Comparison of ENCODE assay signal across 8 cellular contexts in the genomic region with DNA sequence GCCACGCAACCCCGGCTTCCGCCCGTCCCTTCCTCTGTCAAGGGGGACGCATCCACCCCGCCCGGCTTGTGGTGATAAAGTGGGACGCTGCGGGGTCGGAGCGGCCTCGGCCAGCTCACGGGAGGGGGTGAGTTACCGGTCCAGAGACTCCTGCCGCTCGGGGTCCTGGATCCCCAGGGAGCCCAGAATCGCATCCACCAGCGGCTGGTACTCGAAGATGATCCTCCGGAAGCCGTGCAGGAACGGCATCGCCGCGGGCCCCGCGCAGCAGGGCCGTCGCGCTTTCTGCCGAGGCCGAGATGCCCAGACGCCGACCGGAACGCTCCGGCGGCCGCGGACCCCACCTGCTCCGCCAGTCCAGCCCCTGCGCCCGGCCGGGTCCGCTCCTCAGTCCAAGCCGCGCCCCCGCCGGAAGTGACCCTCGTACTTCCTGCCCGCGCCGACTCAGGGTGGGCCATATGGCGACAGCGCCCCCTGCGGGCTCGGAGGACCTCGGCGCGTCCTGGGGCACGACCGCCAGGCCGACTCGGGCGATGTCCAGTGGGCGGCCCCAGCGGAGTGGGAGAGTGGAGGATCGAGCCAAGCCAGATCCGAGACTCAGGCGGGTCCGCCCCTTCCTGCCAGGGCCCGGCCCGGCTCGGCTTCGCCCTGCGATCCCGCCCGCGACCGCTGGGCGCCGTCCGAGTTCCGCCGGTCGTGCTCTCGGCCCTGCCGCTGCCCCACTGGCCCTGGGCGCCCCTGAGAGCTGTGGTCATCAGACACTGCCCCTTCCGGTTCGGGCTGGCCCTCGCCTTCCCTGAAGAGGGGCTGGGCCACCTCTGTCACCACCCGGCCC. TPM values are rescaled to one million over a fixed set of nuclear protein-coding genes. Genes with fewer than 3 reads are reported as not detected.
DNase-seq lines count a peak whose midpoint lies in the region; TF ChIP-seq lines count a peak whose summit lies in the region.

A gene with protein sequence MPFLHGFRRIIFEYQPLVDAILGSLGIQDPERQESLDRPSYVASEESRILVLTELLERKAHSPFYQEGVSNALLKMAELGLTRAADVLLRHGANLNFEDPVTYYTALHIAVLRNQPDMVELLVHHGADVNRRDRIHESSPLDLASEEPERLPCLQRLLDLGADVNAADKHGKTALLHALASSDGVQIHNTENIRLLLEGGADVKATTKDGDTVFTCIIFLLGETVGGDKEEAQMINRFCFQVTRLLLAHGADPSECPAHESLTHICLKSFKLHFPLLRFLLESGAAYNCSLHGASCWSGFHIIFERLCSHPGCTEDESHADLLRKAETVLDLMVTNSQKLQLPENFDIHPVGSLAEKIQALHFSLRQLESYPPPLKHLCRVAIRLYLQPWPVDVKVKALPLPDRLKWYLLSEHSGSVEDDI (minus strand): TSS at position 401 of the 835 bp plus-strand sequence. CDS start 152 bp downstream, at position 249.

- CTCF ChIA-PET in activated naive CD4-positive, alpha-beta T cell treated with anti-CD3 and anti-CD28 coated beads for 36 hours (lab: Charles Lee): interaction anchor here (0.5 to 2.4 kb wide), 8 partner anchors 8 to 155 kb away, joined by 3 to 15 read pairs (median 4); no protein-coding TSS in a partner anchor

- peak; percentile 96 for TF ChIP-seq CTCF in MM.1S (IDR thresholded peaks at IDR 0.05; ENCODE audit: low read length)

- H3K27me3 Mint-ChIP-seq in activated naive CD4-positive, alpha-beta T cell treated with anti-CD3 and anti-CD28 coated beads for 36 hours (ENCODE audit: low read depth): no peaks in the 10 kb centered on the region

- peak; percentile 99 for DNase-seq in GM03348 (ENCODE audit: low spot score)
- DNase-seq in HAP-1 (ENCODE audit: low spot score in 2 of 2): peak; percentile 91 to 99
- peak; percentile 97 for DNase-seq in MM.1S
- DNase-seq in SK-MEL-5 (ENCODE audit: low read depth, low spot score): peak; percentile 96
- peak; percentile 92 for DNase-seq in activated naive CD4-positive, alpha-beta T cell treated with anti-CD3 and anti-CD28 coated beads for 36 hours
- DNase-seq in germinal center (ENCODE audit: low spot score): peak; percentile 97
- peak; percentile 67 to 97 (median 91) for DNase-seq in nucleus accumbens (lab: John Stamatoyannopoulos, UW)

- peaks cover 6% of the 10 kb centered on the region; the same call in 1 of the 2 replicates for H3F3A ChIP-seq in MM.1S (ENCODE audit: insufficient read depth, low read length)

- peak within 1 kb of the TSS; percentile 78 for H3K4me3 Mint-ChIP-seq in activated naive CD4-positive, alpha-beta T cell treated with anti-CD3 and anti-CD28 coated beads for 36 hours

- in situ Hi-C loops in HAP-1 (cut with MboI; ENCODE audit: low sequenced_read_pairs) (loop anchor here (5.0 kb wide), 1 partner anchor 140 kb away; no protein-coding TSS in a partner anchor), SK-MEL-5 (cut with HindIII; ENCODE audit: low pct_unique_long_range_greater_than_20kb, low sequenced_read_pairs) (no loop called here)

- H3K4me3 ChIP-seq in HAP-1: peak within 1 kb of the TSS; percentile 83
- H3K4me3 ChIP-seq in MM.1S (ENCODE audit: low read length): peak within 1 kb of the TSS; percentile 99

- H3K27ac ChIP-seq in MM.1S (ENCODE audit: low read length) (no peak within 1 kb of the TSS; the same call in 1 of the 2 replicates), temporal lobe (ENCODE audit: low read depth, low read length) (peak within 1 kb of the TSS; percentile 76)

- no peaks in the 10 kb centered on the region; the same call in 1 of the 2 replicates for H4K20me1 ChIP-seq in MM.1S (ENCODE audit: insufficient read depth, low read length)

- peaks cover 29% of the 10 kb centered on the region for H3K79me2 ChIP-seq in MM.1S (ENCODE audit: low read length)

- intact Hi-C loops in activated naive CD4-positive, alpha-beta T cell treated with anti-CD3 and anti-CD28 coated beads for 36 hours (cut with micrococcal nuclease): loop anchor here (1.0 to 2.0 kb wide), 4 partner anchors 16 to 148 kb away; a partner anchor contains a TSS

- peak within 1 kb of the TSS; percentile 83 for H3K27ac Mint-ChIP-seq in activated naive CD4-positive, alpha-beta T cell treated with anti-CD3 and anti-CD28 coated beads for 36 hours

- peaks cover 19% of the 10 kb centered on the region for H3K4me1 Mint-ChIP-seq in activated naive CD4-positive, alpha-beta T cell treated with anti-CD3 and anti-CD28 coated beads for 36 hours (ENCODE audit: low read depth)

- peaks cover 15% of the 10 kb centered on the region for H3K4me1 ChIP-seq in HAP-1
- H3K4me1 ChIP-seq in MM.1S (ENCODE audit: low read length): peaks cover 9% of the 10 kb centered on the region

- peak within 1 kb of the TSS; percentile 97 for H2AFZ ChIP-seq in MM.1S (ENCODE audit: low read length)

- peaks cover 29% of the 10 kb centered on the region for H3K36me3 ChIP-seq in HAP-1 (replicated peaks)
- no peaks in the 10 kb centered on the region for H3K36me3 ChIP-seq in MM.1S (replicated peaks; ENCODE audit: insufficient read depth, low read length)

- H3K9me3 ChIP-seq in HAP-1 (no peaks in the 10 kb centered on the region), MM.1S (replicated peaks; ENCODE audit: insufficient read depth, low read length) (no peaks in the 10 kb centered on the region)

- H3K4me2 ChIP-seq in MM.1S (ENCODE audit: low read depth, low read length): peak within 1 kb of the TSS; percentile 98

- no peaks in the 10 kb centered on the region for H3K9me3 Mint-ChIP-seq in activated naive CD4-positive, alpha-beta T cell treated with anti-CD3 and anti-CD28 coated beads for 36 hours

- peak within 1 kb of the TSS; percentile 88 for H3K9ac ChIP-seq in MM.1S (ENCODE audit: low read length)

- no peaks in the 10 kb centered on the region for H3K9me2 ChIP-seq in MM.1S (replicated peaks; ENCODE audit: insufficient read depth, low read length)

- H3K36me3 Mint-ChIP-seq in activated naive CD4-positive, alpha-beta T cell treated with anti-CD3 and anti-CD28 coated beads for 36 hours (ENCODE audit: low read depth): peaks cover 4% of the 10 kb centered on the region

- H3K27me3 ChIP-seq in HAP-1 (ENCODE audit: low read depth) (no peaks in the 10 kb centered on the region), MM.1S (replicated peaks; ENCODE audit: insufficient read depth, low read length) (peaks cover 37% of the 10 kb centered on the region)

RNA-seq across cellular contexts. Expression of the gene that starts here (rescaled TPM):
- total RNA-seq in SK-MEL-5 (2014; rRNA removed; shearing (Covaris generic)): 14.2 and 17.3 TPM in 2 replicates
- 40.3 and 52.9 TPM in 2 replicates for polyA plus RNA-seq in SK-MEL-5 (2015; cell fraction: cytosol; rRNA removed)
- polyA plus RNA-seq in SK-MEL-5 (2015; cell fraction: nucleus; rRNA removed): 70.7 and 76.5 TPM in 2 replicates
- total RNA-seq in activated naive CD4-positive, alpha-beta T cell treated with anti-CD3 and anti-CD28 coated beads for 36 hours: 10 to 100 TPM; 13.0 to 13.8 TPM
- total RNA-seq in temporal lobe: 12.5 TPM
